In the genomic region with DNA sequence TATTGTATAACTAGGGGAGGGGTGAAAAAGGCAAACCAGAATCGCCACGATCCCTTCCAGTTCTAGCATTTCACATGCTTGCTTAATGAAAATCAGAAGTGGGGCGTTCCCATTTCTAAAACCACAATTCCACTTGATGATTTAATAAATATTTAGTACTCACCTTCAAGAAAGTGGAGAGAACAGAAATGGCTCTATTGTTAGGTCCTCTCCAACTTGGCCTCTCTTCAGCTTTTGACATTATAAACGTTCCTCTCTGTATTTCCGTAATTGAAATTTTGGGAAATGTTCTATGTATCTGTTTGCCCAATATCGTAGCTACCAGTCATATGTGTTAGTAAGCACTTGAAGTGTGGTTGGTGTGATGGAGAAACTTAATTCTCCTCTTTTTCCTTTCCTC, we compare ENCODE assay signal across 9 cellular contexts.
"Had no signal": no experiment of that assay in that cellular context is flagged by ENCODE, and none has a peak within 500 bp of the region (broad histone marks: within the 10 kb centered on the region; RNA-seq: fewer than 3 reads in every experiment).

No MANE protein-coding gene starts in this region.

- H3K27ac ChIP-seq: GM23248 had no signal

- H3K4me3 ChIP-seq: GM23248, GM23338, HAP-1 had no signal

- H3K9ac ChIP-seq: GM23248 had no signal

- H3K27ac Mint-ChIP-seq: GM23338, H9, HFFc6 had no signal

- H3K36me3 ChIP-seq: HAP-1 had no signal

- H3K4me2 ChIP-seq: GM23338 had no signal

- DNase-seq: GM23248, GOT3, H7, H9, HCEC 1CT, HFFc6 had no signal

- H3K9me3 ChIP-seq: HAP-1 had no signal

- ATAC-seq: GM23338, HCT116 had no signal

- H2AFZ ChIP-seq: GM23248, GM23338 had no signal

- H3K4me3 Mint-ChIP-seq: GM23338, H9, HFFc6 had no signal

- H3K9me3 Mint-ChIP-seq: GM23338, H9, HFFc6 had no signal

- H3K4me1 ChIP-seq: HAP-1 had no signal
